1 cellular context compared by ENCODE assay signal in the genomic region with DNA sequence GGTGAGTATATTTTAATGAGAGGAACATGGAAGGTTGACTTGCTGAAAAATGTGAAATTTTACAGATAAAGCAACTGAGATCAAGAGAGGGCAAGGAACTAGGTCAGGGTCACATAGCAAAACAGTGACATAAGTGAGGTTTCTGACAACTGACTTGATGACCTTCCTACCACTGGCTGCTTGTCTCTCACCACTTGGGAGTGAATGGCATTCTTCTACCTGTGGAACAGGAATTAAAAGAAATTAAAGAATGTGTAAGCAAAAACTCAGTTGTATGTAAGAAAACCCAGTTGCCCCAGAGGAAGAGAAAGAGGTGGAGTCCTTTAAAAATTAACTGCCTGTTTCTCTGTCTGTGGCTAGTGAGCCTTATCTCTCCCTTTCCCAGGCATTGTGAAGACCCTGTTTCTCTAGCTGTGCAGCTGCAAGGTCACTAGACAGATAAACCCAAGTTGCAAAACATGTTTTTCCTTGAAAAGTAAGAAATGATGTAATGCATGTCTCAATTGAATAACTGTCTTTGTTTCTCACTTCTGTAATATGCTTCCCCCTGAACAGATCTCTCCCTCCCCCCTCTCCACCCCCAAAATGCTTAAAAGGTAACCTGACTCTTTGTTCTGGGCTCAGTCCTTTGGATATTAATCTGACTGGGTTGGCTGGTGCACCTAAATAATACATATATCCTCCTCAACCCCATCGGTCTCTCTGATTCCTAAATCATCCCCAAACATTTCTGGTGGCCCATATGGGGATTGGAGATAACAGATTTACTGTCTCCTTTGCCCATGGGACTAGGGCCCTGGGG.
TF ChIP-seq lines count a peak whose summit lies in the region.

No MANE protein-coding gene starts in this region.

TF ChIP-seq in HepG2, 621 proteins besides CTCF, POLR2A, EP300 and RAD21 (continued from another document):
- TF ChIP-seq PAXIP1 (CRISPR knock-in tag; conservative IDR thresholded peaks at IDR 0.05) (peak; percentile 86), THAP9 (CRISPR knock-in tag; IDR thresholded peaks at IDR 0.05; ENCODE audit: borderline replicate concordance) (no peak)
